Comparison of ENCODE assay signal across 7 cellular contexts in the genomic region with DNA sequence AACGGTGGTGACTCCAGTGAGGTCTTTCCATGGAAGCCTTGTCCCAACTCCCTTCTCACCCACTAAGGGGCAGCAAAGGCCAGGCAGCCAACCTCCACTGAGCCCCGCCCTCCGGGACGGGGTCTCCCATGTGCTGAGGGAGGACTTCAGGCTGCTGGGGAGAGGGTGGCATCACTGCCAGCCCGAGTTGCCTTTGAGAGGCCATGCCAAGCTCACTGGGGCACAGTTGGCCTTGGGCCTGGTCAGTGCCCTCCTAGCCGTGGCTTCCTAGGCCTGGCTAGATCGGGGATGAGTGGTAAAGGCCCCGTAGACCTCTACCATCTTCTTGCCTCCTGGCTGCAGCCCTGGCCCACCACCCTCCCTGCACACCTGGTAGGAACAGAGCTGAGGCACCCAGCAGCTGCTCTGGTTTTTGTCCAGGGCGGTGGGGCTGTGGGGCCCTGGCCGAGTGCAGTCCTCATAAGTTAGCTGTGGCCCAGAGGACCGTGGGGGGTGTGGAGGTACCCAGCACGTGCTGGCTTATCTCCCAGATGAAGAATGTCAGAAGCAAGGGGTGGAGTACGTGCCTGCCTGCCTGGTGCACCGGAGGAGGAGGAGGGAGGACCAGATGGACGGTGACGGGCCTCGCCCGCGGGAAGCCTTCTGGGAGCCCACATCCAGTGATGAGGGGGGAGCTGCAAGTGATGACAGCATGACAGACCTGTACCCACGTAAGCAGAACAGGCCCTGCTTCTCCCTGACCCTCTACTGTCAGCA. TPM values are rescaled to one million over a fixed set of nuclear protein-coding genes. Genes with fewer than 3 reads are reported as not detected.
DNase-seq lines count a peak whose midpoint lies in the region; FAIRE-seq and TF ChIP-seq lines count a peak whose summit lies in the region.
"Had no signal": no experiment of that assay in that cellular context is flagged by ENCODE, and none has a peak within 500 bp of the region (broad histone marks: within the 10 kb centered on the region; RNA-seq: fewer than 3 reads in every experiment).

No MANE protein-coding gene starts in this region.

- H3K27ac ChIP-seq in tibial nerve, result no peak overlapping the region

- H3K4me1 Mint-ChIP-seq in endothelial cell (ENCODE audit: unreplicated experiment), result peaks cover 6% of the 10 kb centered on the region

- DNase-seq in AG09319 (ENCODE audit: extremely low read depth, low read depth) (no peak), HuH-7 (ENCODE audit: low spot score) (peak; percentile 67), endothelial cell (ENCODE audit: low spot score) (peak; percentile 35), H54 (ENCODE audit: insufficient read length, low spot score) (no peak), tibial nerve (ENCODE audit: low spot score in 2 of 2) (no peak)
- DNase-seq in stimulated activated CD4-positive, alpha-beta T cell treated with anti-CD3 and anti-CD28 coated beads, Interleukin-12 subunit alpha, Interleukin-12 subunit beta, amount 100 ng/mL, for 4 hours, result no peak

- no peak for TF ChIP-seq EP300 in tibial nerve (IDR thresholded peaks at IDR 0.05)

- H3K9me3 Mint-ChIP-seq in endothelial cell (ENCODE audit: unreplicated experiment), result no peaks in the 10 kb centered on the region
- H3K9me3 Mint-ChIP-seq: memory B cell had no signal

- no peaks in the 10 kb centered on the region for H3K9me3 ChIP-seq in tibial nerve

- 65 to 68% methylated on average over 14 to 20 of the region's 20 CpGs for WGBS in tibial nerve, 2 donors

- TF ChIP-seq POLR2A in H54 (IDR thresholded peaks at IDR 0.05; ENCODE audit: low read depth, low read length) (no peak), tibial nerve (IDR thresholded peaks at IDR 0.05) (no peak)

- H3K4me1 ChIP-seq in tibial nerve, result peaks cover 0 to 49% (median 22%) of the 10 kb centered on the region in 4 donors

- TF ChIP-seq CTCF in AG09319 (IDR thresholded peaks at IDR 0.05; ENCODE audit: low read depth, low read length), result peak; percentile 33
- no peak for TF ChIP-seq CTCF in endothelial cell (IDR thresholded peaks at IDR 0.05; ENCODE audit: unreplicated experiment)
- peak in 1 of 5 experiments; percentile 15 for TF ChIP-seq CTCF in tibial nerve (IDR thresholded peaks at IDR 0.05)

- H3K27ac Mint-ChIP-seq in endothelial cell (ENCODE audit: unreplicated experiment), result no peak overlapping the region

- H3K36me3 ChIP-seq in tibial nerve, result peaks cover 0 to 64% (median 0%) of the 10 kb centered on the region in 3 donors

- no peaks in the 10 kb centered on the region for H3K27me3 ChIP-seq in tibial nerve

- H3K27me3 Mint-ChIP-seq in endothelial cell (ENCODE audit: unreplicated experiment), result peaks cover 5% of the 10 kb centered on the region
- H3K27me3 Mint-ChIP-seq: memory B cell had no signal

- no peak overlapping the region for H3K4me3 ChIP-seq in tibial nerve

- no peak for FAIRE-seq in H54 (lab: Jason Lieb, UNC)

- no peak overlapping the region for H3K4me3 Mint-ChIP-seq in endothelial cell (ENCODE audit: unreplicated experiment)
- H3K4me3 Mint-ChIP-seq: memory B cell had no signal

- H3K36me3 Mint-ChIP-seq in endothelial cell (ENCODE audit: low read depth, unreplicated experiment), result peaks cover 42% of the 10 kb centered on the region

RNA-seq across cellular contexts. Expression of gene SURF2, which starts 3.2 kb away (rescaled TPM):
- total RNA-seq in endothelial cell (ENCODE audit: unreplicated experiment) (11.9 TPM), tibial nerve (10 to 100 TPM; 12.2 to 24.3 (median 23.0) TPM)

RNA-seq across cellular contexts. Expression of gene SURF1, which starts 3.3 kb away (rescaled TPM):
- 36.2 TPM for total RNA-seq in endothelial cell (ENCODE audit: unreplicated experiment)
- 10 to 100 TPM; 35.0 to 59.4 (median 41.6) TPM for total RNA-seq in tibial nerve

RNA-seq across cellular contexts. Expression of gene RPL7A, which starts 11.6 kb away (rescaled TPM):
- 2,006 TPM for total RNA-seq in endothelial cell (ENCODE audit: unreplicated experiment)
- total RNA-seq in tibial nerve, result 1,000 to 10,000 TPM; 1,757 to 2,575 (median 2,004) TPM

RNA-seq across cellular contexts. Expression of gene MED22, which starts 11.7 kb away (rescaled TPM):
- total RNA-seq in endothelial cell (ENCODE audit: unreplicated experiment), result 32.9 TPM
- total RNA-seq in tibial nerve, result 10 to 100 TPM; 29.3 to 63.6 (median 39.2) TPM

RNA-seq across cellular contexts. Expression of gene SURF4, which starts 16.3 kb away (rescaled TPM):
- total RNA-seq in endothelial cell (ENCODE audit: unreplicated experiment), result 169 TPM
- 100 to 1,000 TPM; 102 to 213 (median 123) TPM for total RNA-seq in tibial nerve

Comparison
In these comparisons a context has a peak if more than half of its experiments do, and no peak if none do; other contexts are left out.
1. DNase-seq: peak in HuH-7 (single experiment) and endothelial cell (single experiment); none in AG09319 (single experiment), H54 (single experiment), tibial nerve (0 of 2) and stimulated activated CD4-positive, alpha-beta T cell treated with anti-CD3 and anti-CD28 coated beads, Interleukin-12 subunit alpha, Interleukin-12 subunit beta, amount 100 ng/mL, for 4 hours (single experiment).